ENCODE assay signal across 8 cellular contexts in the genomic region with DNA sequence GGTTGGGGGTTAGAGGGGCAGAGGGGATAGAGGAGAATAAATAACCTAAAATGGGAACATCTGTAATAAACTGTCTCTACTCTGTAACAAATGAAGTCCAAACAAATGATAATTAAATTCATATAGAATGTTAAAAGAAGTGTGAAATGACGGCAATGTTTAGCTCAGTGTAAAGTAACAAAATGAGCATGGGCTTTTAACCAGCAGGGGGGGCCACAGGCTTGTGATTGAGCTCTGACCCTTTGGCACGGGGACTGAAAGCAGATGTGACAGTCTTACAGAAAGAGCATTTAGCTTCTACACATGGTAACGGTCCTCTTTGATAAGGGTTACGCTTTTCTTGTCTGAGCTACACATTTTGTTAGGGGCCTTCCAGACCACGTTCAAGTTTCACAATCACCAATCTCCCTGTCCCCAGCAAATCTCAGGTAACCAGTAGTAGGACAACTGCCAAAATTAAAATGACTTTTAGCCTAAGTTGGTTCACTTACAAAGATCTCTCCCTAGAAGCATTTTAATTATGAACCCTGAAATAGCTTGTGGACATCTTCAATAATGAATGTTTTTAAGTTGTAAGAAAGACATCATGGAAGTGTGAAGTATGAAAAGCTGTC.
DNase-seq lines count a peak whose midpoint lies in the region; ATAC-seq, FAIRE-seq and TF ChIP-seq lines count a peak whose summit lies in the region.

No MANE protein-coding gene starts in this region.

- H3K4me1 ChIP-seq in esophagus squamous epithelium: no peaks in the 10 kb centered on the region

- H3K4me3 Mint-ChIP-seq in neural crest cell: peak overlapping the region; percentile 27

- no peaks in the 10 kb centered on the region for H3K9me3 Mint-ChIP-seq in neural crest cell

- peak overlapping the region; percentile 4 for H3K27ac Mint-ChIP-seq in neural crest cell (ENCODE audit: unreplicated experiment)

- no peaks in the 10 kb centered on the region for H3K36me3 ChIP-seq in esophagus squamous epithelium

- H3K4me1 Mint-ChIP-seq in neural crest cell: peaks cover 50% of the 10 kb centered on the region

- H3K27me3 Mint-ChIP-seq in neural crest cell (ENCODE audit: low read depth): no peaks in the 10 kb centered on the region

- H3K27ac ChIP-seq in C4-2B: no peak overlapping the region
- H3K27ac ChIP-seq in esophagus squamous epithelium: no peak overlapping the region

- ATAC-seq in GM18907 (IDR thresholded peaks at IDR 0.05; ENCODE audit: unreplicated experiment) (peak; percentile 89), HG03354 (IDR thresholded peaks at IDR 0.05; ENCODE audit: poor library complexity, severe bottlenecking, unreplicated experiment) (peak; percentile 90)

- intact Hi-C loops in esophagus squamous epithelium (cut with DNase I): loop anchor here (10.0 kb wide), 1 partner anchor 1068 kb away; no protein-coding TSS in a partner anchor

- no peaks in the 10 kb centered on the region for H3K36me3 Mint-ChIP-seq in neural crest cell (ENCODE audit: low read depth)

- no peaks in the 10 kb centered on the region for H3K9me3 ChIP-seq in esophagus squamous epithelium

- no peak for TF ChIP-seq POLR2A in esophagus squamous epithelium (IDR thresholded peaks at IDR 0.05)

- H3K27me3 ChIP-seq in esophagus squamous epithelium: no peaks in the 10 kb centered on the region

- DNase-seq in NCI-H460 (ENCODE audit: extremely low read depth, low read depth) (peak; percentile 21), esophagus squamous epithelium (lab: John Stamatoyannopoulos, UW) (no peak), neural crest cell (ENCODE audit: low read depth, low spot score) (peak; percentile 85), urothelium cell line (ENCODE audit: low spot score) (peak; percentile 50)
- peak; percentile 49 to 58 for DNase-seq in activated CD4-positive, alpha-beta T cell treated with anti-CD3 and anti-CD28 coated beads, Interleukin-2, amount 50 U/mL, for 48 hours

- WGBS in esophagus squamous epithelium, 2 donors: 18 to 21% methylated on average over 5 of the region's 5 CpGs

- FAIRE-seq in urothelium cell line (lab: Jason Lieb, UNC): peak; percentile 35

- peak; percentile 85 for TF ChIP-seq CTCF in C4-2B (conservative IDR thresholded peaks at IDR 0.05)
- TF ChIP-seq CTCF in esophagus squamous epithelium (IDR thresholded peaks at IDR 0.05): peak; percentile 36 to 61 (median 52)
- TF ChIP-seq CTCF in neural crest cell (conservative IDR thresholded peaks at IDR 0.05): peak; percentile 90

- H3K4me3 ChIP-seq in esophagus squamous epithelium: no peak overlapping the region
